Comparison of ENCODE assay signal across 8 cellular contexts in genomic region chr4:161320377-161320776, GRCh38.
DNase-seq lines count a peak whose midpoint lies in the region; ATAC-seq and TF ChIP-seq lines count a peak whose summit lies in the region.

No MANE protein-coding gene starts in this region.

- intact Hi-C loops in A673 (cut with micrococcal nuclease; ENCODE audit: unreplicated experiment) (loop anchor here (10.0 kb wide), 1 partner anchor 844 kb away; the partner anchor contains the start of gene FSTL5), left lung (cut with DNase I) (no loop called here), vagina (cut with DNase I) (no loop called here)

- H3K36me3 ChIP-seq in A673 (ENCODE audit: insufficient read depth, low read length, poor library complexity, severe bottlenecking) = no peaks in the 10 kb centered on the region
- no peaks in the 10 kb centered on the region for H3K36me3 ChIP-seq in left lung
- H3K36me3 ChIP-seq in vagina = no peaks in the 10 kb centered on the region

- H3K4me1 ChIP-seq in A673 (ENCODE audit: insufficient read depth, low read length, poor library complexity, severe bottlenecking) (no peaks in the 10 kb centered on the region), left lung (no peaks in the 10 kb centered on the region), vagina (no peaks in the 10 kb centered on the region)

- no peak for TF ChIP-seq POLR2A in vagina (IDR thresholded peaks at IDR 0.05)

- CTCF ChIA-PET in A673 (lab: Charles Lee) = no interaction called here

- BruUV-seq in A673 (replicated peaks; lab: Mats Ljungman, UMichigan) = no TSS peak

- H3K4me3 ChIP-seq in A673 (ENCODE audit: low read depth, low read length, poor library complexity, severe bottlenecking) (no peak overlapping the region), left lung (no peak overlapping the region), vagina (no peak overlapping the region)

- H3K27ac ChIP-seq in A673 (ENCODE audit: low read depth, low read length, poor library complexity, severe bottlenecking) = no peak overlapping the region
- H3K27ac ChIP-seq in left lung = no peak overlapping the region
- no peak overlapping the region for H3K27ac ChIP-seq in vagina

- ATAC-seq in GM18520 (IDR thresholded peaks at IDR 0.05; ENCODE audit: unreplicated experiment) (peak; percentile 80), HG03565 (IDR thresholded peaks at IDR 0.05; ENCODE audit: unreplicated experiment) (peak; percentile 55), left lung (peak; percentile 39), HG02970 (IDR thresholded peaks at IDR 0.05; ENCODE audit: low FRiP score, unreplicated experiment) (no peak)

- peak; percentile 64 for TF ChIP-seq CTCF in A673 (conservative IDR thresholded peaks at IDR 0.05; ENCODE audit: low read depth, low read length)
- TF ChIP-seq CTCF in left lung (IDR thresholded peaks at IDR 0.05) = peak in 1 of 2 donors; percentile 17
- TF ChIP-seq CTCF in vagina (IDR thresholded peaks at IDR 0.05) = no peak

- no peaks in the 10 kb centered on the region for H3K27me3 ChIP-seq in A673 (replicated peaks; ENCODE audit: insufficient read depth, low read depth, low read length, poor library complexity)
- no peaks in the 10 kb centered on the region for H3K27me3 ChIP-seq in left lung
- H3K27me3 ChIP-seq in vagina = no peaks in the 10 kb centered on the region

- peak; percentile 63 for DNase-seq in A673 (ENCODE audit: low spot score)
- peak; percentile 4 for DNase-seq in SKM-1 (lab: John Stamatoyannopoulos, UW; ENCODE audit: unreplicated experiment)
- DNase-seq in left lung = no peak
- DNase-seq in activated T-cell treated with anti-CD3 and anti-CD28 coated beads for 4 hours = no peak
- no peak for DNase-seq in vagina (ENCODE audit: extremely low spot score in 2 of 2)

- POLR2A ChIA-PET in A673 (lab: Charles Lee; ENCODE audit: low non-redundant PET) = no interaction called here

- H3K9me3 ChIP-seq in A673 (ENCODE audit: low read depth, low read length, poor library complexity, severe bottlenecking) (no peaks in the 10 kb centered on the region), left lung (no peaks in the 10 kb centered on the region), vagina (no peaks in the 10 kb centered on the region)

Comparison
In these comparisons a context has a peak if more than half of its experiments do, and no peak if none do; other contexts are left out.
1. DNase-seq: peak in A673 (single experiment) and SKM-1 (single experiment); none in left lung (0 of 2), activated T-cell treated with anti-CD3 and anti-CD28 coated beads for 4 hours (single experiment) and vagina (0 of 2).